ENCODE assay signal across 22 cellular contexts in genomic region chr5:63854076-63854475, GRCh38.
DNase-seq lines count a peak whose midpoint lies in the region; ATAC-seq and TF ChIP-seq lines count a peak whose summit lies in the region.
"Had no signal": no experiment of that assay in that cellular context is flagged by ENCODE, and none has a peak within 500 bp of the region (broad histone marks: within the 10 kb centered on the region; RNA-seq: fewer than 3 reads in every experiment).

No MANE protein-coding gene starts in this region.

- H3K4me3 ChIP-seq in epithelial cell of esophagus (ENCODE audit: low read length): no peak overlapping the region
- H3K4me3 ChIP-seq: BLaER1 treated with 17β-estradiol and CSF1 and Interleukin-3, amounts not matched to agents 10 nM and 100 nM; GM23248; Peyer's patch; SJCRH30 had no signal

- H3K9me3 Mint-ChIP-seq in HFFc6: peaks cover 28% of the 10 kb centered on the region

- H3K27me3 Mint-ChIP-seq in HFFc6 (ENCODE audit: insufficient read depth): no peaks in the 10 kb centered on the region
- H3K27me3 Mint-ChIP-seq: CD4-positive, alpha-beta memory T cell had no signal

- no peaks in the 10 kb centered on the region for H3K36me3 Mint-ChIP-seq in HFFc6 (ENCODE audit: low read depth)
- H3K36me3 Mint-ChIP-seq: CD4-positive, alpha-beta memory T cell had no signal

- DNase-seq in NCI-H748 (lab: John Stamatoyannopoulos, UW; ENCODE audit: unreplicated experiment) (peak; percentile 24), NCI-H748 treated with DMSO at 0.1 percent for 48 hours (lab: John Stamatoyannopoulos, UW) (no peak), SW480 (ENCODE audit: low spot score) (peak; percentile 1), epithelial cell of esophagus (ENCODE audit: low read depth) (peak; percentile 76), dermis blood vessel endothelial cell (no peak), HFFc6 (no peak)
- no peak for DNase-seq in activated CD8-positive, alpha-beta memory T cell treated with anti-CD3 and anti-CD28 coated beads, Interleukin-2, amount 50 U/mL, for 48 hours
- DNase-seq: 8988T; Caco-2; CD4-positive, alpha-beta memory T cell; EL; GM23248; Kasumi-1; NCI-H1694 treated with DMSO at 0.1 percent for 48 hours; NCI-H2107; NCI-H2227 treated with DMSO at 0.1 percent for 48 hours; NCI-H524; Peyer's patch; T-helper 1 cell had no signal

- no peak overlapping the region for H3K4me3 Mint-ChIP-seq in HFFc6
- H3K4me3 Mint-ChIP-seq: CD4-positive, alpha-beta memory T cell had no signal

- TF ChIP-seq CTCF in epithelial cell of esophagus (IDR thresholded peaks at IDR 0.05; ENCODE audit: insufficient read depth, low read depth, low read length, missing control alignments): no peak
- TF ChIP-seq CTCF in HFFc6 (IDR thresholded peaks at IDR 0.05): no peak

- no peak overlapping the region for H3K27ac Mint-ChIP-seq in HFFc6
- H3K27ac Mint-ChIP-seq: CD4-positive, alpha-beta memory T cell had no signal

- ATAC-seq in GM18498 (IDR thresholded peaks at IDR 0.05; ENCODE audit: unreplicated experiment): no peak

- H3K4me1 Mint-ChIP-seq in HFFc6 (ENCODE audit: low read depth): no peaks in the 10 kb centered on the region
- H3K4me1 Mint-ChIP-seq: CD4-positive, alpha-beta memory T cell had no signal

Comparison
In these comparisons a context has a peak if more than half of its experiments do, and no peak if none do; other contexts are left out.
1. DNase-seq: peak in NCI-H748 (single experiment), SW480 (single experiment) and epithelial cell of esophagus (single experiment); none in NCI-H748 treated with DMSO at 0.1 percent for 48 hours (single experiment), dermis blood vessel endothelial cell (single experiment), activated CD8-positive, alpha-beta memory T cell treated with anti-CD3 and anti-CD28 coated beads, Interleukin-2, amount 50 U/mL, for 48 hours (single experiment) and HFFc6 (single experiment).